In genomic region chr7:122299624-122299934, GRCh38 we compare ENCODE assay signal across 1 cellular context.
TF ChIP-seq lines count a peak whose summit lies in the region.

No MANE protein-coding gene starts in this region.

TF ChIP-seq in H1, 55 proteins besides CTCF, POLR2A, EP300 and RAD21:
- TF ChIP-seq GABPA (IDR thresholded peaks at IDR 0.05; ENCODE audit: borderline replicate concordance, insufficient read depth, low read length) = peak; percentile 77; the same call in 1 of the 2 replicates
- peak; percentile 45; the same call in 1 of the 2 replicates for TF ChIP-seq E2F6 (IDR thresholded peaks at IDR 0.05)
- TF ChIP-seq SIRT6 (IDR thresholded peaks at IDR 0.05; ENCODE audit: low read length) = no peak
- peak; percentile 28 for TF ChIP-seq RNF2 (IDR thresholded peaks at IDR 0.05; ENCODE audit: borderline replicate concordance, low read depth, low read length, missing control alignments, poor library complexity, severe bottlenecking)
- TF ChIP-seq TAF1 (IDR thresholded peaks at IDR 0.05; ENCODE audit: low read depth, low read length) = 0 out of 2 replicates have a peak, but pooled peaks have one; percentile 49
- TF ChIP-seq RXRA (IDR thresholded peaks at IDR 0.05; ENCODE audit: insufficient read depth, low read depth, low read length) = 0 out of 2 replicates have a peak, but pooled peaks have one; percentile 4
